ENCODE assay signal across 8 cellular contexts in genomic region chr1:65792671-65793358, GRCh38. TPM values are rescaled to one million over a fixed set of nuclear protein-coding genes. Genes with fewer than 3 reads are reported as not detected.
A peak's percentile ranks its signal among the peaks of the same experiment; 100 is the strongest.
DNase-seq lines count a peak whose midpoint lies in the region; FAIRE-seq and TF ChIP-seq lines count a peak whose summit lies in the region.

Gene PDE4B, plus strand, starts transcription at chr1:65792895.

- no peaks in the 10 kb centered on the region for H3K79me1 ChIP-seq in trophoblast cell (ENCODE audit: low read length)

- peak within 1 kb of the TSS; percentile 96 for H3K4me2 ChIP-seq in trophoblast cell (ENCODE audit: low read length)

- H3K23ac ChIP-seq in trophoblast cell (ENCODE audit: low read length) = no peak within 1 kb of the TSS

- H3K27ac Mint-ChIP-seq in activated CD4-positive, alpha-beta T cell treated with anti-CD3 and anti-CD28 coated beads, Interleukin-2, amount 10 ng/mL, durations not matched to agents 24 days and 14 days = peak within 1 kb of the TSS; percentile 60

- no peak for DNase-seq in activated CD4-positive, alpha-beta T cell treated with anti-CD3 and anti-CD28 coated beads, Interleukin-2, amount 10 ng/mL, durations not matched to agents 24 days and 14 days
- no peak for DNase-seq in activated CD4-positive, alpha-beta T cell treated with anti-CD3 and anti-CD28 coated beads for 48 hours
- DNase-seq in SK-N-MC (ENCODE audit: low read depth, low spot score) (no peak), glomerular endothelial cell (ENCODE audit: extremely low read depth, low read depth, low spot score) (no peak), trophoblast cell (peak; percentile 2 to 44), lower leg skin (ENCODE audit: low spot score in 2 of 2) (no peak), GM19239 (ENCODE audit: insufficient read length, low spot score) (no peak)
- no peak for DNase-seq in stimulated activated CD4-positive, alpha-beta T cell treated with anti-CD3 and anti-CD28 coated beads, Interleukin-4, amount 100 ng/mL, for 1 hour

- no peak within 1 kb of the TSS for H2BK120ac ChIP-seq in trophoblast cell (ENCODE audit: insufficient read depth, low read length, poor library complexity)

- H3K4me3 ChIP-seq in SK-N-MC (peak within 1 kb of the TSS; percentile 77), trophoblast cell (ENCODE audit: low read depth, low read length) (peak within 1 kb of the TSS; percentile 66), lower leg skin (ENCODE audit: low read depth, poor library complexity, severe bottlenecking) (no peak within 1 kb of the TSS)

- no peak within 1 kb of the TSS for H4K8ac ChIP-seq in trophoblast cell (ENCODE audit: low read depth, low read length)

- no peaks in the 10 kb centered on the region for H3K36me3 ChIP-seq in SK-N-MC (ENCODE audit: insufficient read depth, low read length)
- no peaks in the 10 kb centered on the region for H3K36me3 ChIP-seq in trophoblast cell (ENCODE audit: control insufficient read depth in 1 of 2, insufficient read depth in 2 of 2, low read length in 2 of 2)

- no peaks in the 10 kb centered on the region for H3K9me3 ChIP-seq in SK-N-MC (ENCODE audit: low read depth, low read length)
- H3K9me3 ChIP-seq in trophoblast cell (ENCODE audit: insufficient read depth, low read depth, low read length) = peaks cover 1% of the 10 kb centered on the region

- peaks cover 12 to 14% of the 10 kb centered on the region in 2 experiments for H3K4me1 ChIP-seq in trophoblast cell (ENCODE audit: control insufficient read depth in 1 of 2, insufficient read depth in 2 of 2, low read length in 2 of 2)

- H4K12ac ChIP-seq in trophoblast cell (ENCODE audit: low read depth, low read length) = no peak within 1 kb of the TSS

- peak within 1 kb of the TSS; percentile 62 for H3K4me3 Mint-ChIP-seq in activated CD4-positive, alpha-beta T cell treated with anti-CD3 and anti-CD28 coated beads, Interleukin-2, amount 10 ng/mL, durations not matched to agents 24 days and 14 days

- peaks cover 2% of the 10 kb centered on the region for H3K36me3 Mint-ChIP-seq in activated CD4-positive, alpha-beta T cell treated with anti-CD3 and anti-CD28 coated beads, Interleukin-2, amount 10 ng/mL, durations not matched to agents 24 days and 14 days (ENCODE audit: low read depth)

- H3K4ac ChIP-seq in trophoblast cell (ENCODE audit: low read depth, low read length) = no peak within 1 kb of the TSS

- no peak for TF ChIP-seq POLR2A in lower leg skin (IDR thresholded peaks at IDR 0.05)

- no peaks in the 10 kb centered on the region for H3K79me2 ChIP-seq in trophoblast cell (ENCODE audit: control insufficient read depth, insufficient read depth, low read length, poor library complexity)

- H3K27ac ChIP-seq in SK-N-MC = no peak within 1 kb of the TSS
- H3K27ac ChIP-seq in trophoblast cell (ENCODE audit: low read depth, low read length) = no peak within 1 kb of the TSS

- no CpG with 5 or more reads among the region's 67 CpGs for WGBS in trophoblast cell (ENCODE audit: extremely low coverage, insufficient coverage, insufficient read length)
- WGBS in lower leg skin, 2 donors = 2% methylated on average over 17 to 56 of the region's 67 CpGs

- peaks cover 29% of the 10 kb centered on the region for H3K27me3 ChIP-seq in trophoblast cell (ENCODE audit: insufficient read depth, low read length)

- no peak within 1 kb of the TSS for H2BK5ac ChIP-seq in trophoblast cell (ENCODE audit: low read depth, low read length, poor library complexity)

- FAIRE-seq in GM19239 (lab: Jason Lieb, UNC) = no peak

- no peak for TF ChIP-seq CTCF in lower leg skin (IDR thresholded peaks at IDR 0.05)

- H2AFZ ChIP-seq in trophoblast cell (ENCODE audit: insufficient read depth, low read length, poor library complexity) = peak within 1 kb of the TSS; percentile 54

- no peak within 1 kb of the TSS for H3K9ac ChIP-seq in SK-N-MC (ENCODE audit: insufficient read length)
- no peak within 1 kb of the TSS for H3K9ac ChIP-seq in trophoblast cell (ENCODE audit: low read length)

- intact Hi-C loops in activated CD4-positive, alpha-beta T cell treated with anti-CD3 and anti-CD28 coated beads, Interleukin-2, amount 10 ng/mL, durations not matched to agents 24 days and 14 days (cut with micrococcal nuclease) = no loop called here
- intact Hi-C loops in lower leg skin (cut with DNase I; ENCODE audit: low total_unique reads) = no loop called here

- no peak within 1 kb of the TSS for H2BK12ac ChIP-seq in trophoblast cell (ENCODE audit: low read length)

- H3K4me1 Mint-ChIP-seq in activated CD4-positive, alpha-beta T cell treated with anti-CD3 and anti-CD28 coated beads, Interleukin-2, amount 10 ng/mL, durations not matched to agents 24 days and 14 days = peaks cover 8% of the 10 kb centered on the region

- no peak within 1 kb of the TSS for H4K91ac ChIP-seq in trophoblast cell (ENCODE audit: low read depth, low read length)

- H3K18ac ChIP-seq in trophoblast cell (ENCODE audit: low read length) = no peak within 1 kb of the TSS

- H3K14ac ChIP-seq in trophoblast cell (ENCODE audit: low read length) = no peak within 1 kb of the TSS

- H2AK5ac ChIP-seq in trophoblast cell (ENCODE audit: low read length) = no peak within 1 kb of the TSS

- H3K27me3 Mint-ChIP-seq in activated CD4-positive, alpha-beta T cell treated with anti-CD3 and anti-CD28 coated beads, Interleukin-2, amount 10 ng/mL, durations not matched to agents 24 days and 14 days = peaks cover 63% of the 10 kb centered on the region

- H3K9me3 Mint-ChIP-seq in activated CD4-positive, alpha-beta T cell treated with anti-CD3 and anti-CD28 coated beads, Interleukin-2, amount 10 ng/mL, durations not matched to agents 24 days and 14 days = peaks cover 12% of the 10 kb centered on the region

RNA-seq across cellular contexts. Expression of gene PDE4B, which starts in this region (rescaled TPM):
- total RNA-seq in activated CD4-positive, alpha-beta T cell treated with anti-CD3 and anti-CD28 coated beads, Interleukin-2, amount 10 ng/mL, durations not matched to agents 24 days and 14 days = 10.6 and 10.9 TPM in 2 replicates
- 21.7 and 54.6 TPM in 2 replicates for total RNA-seq in glomerular endothelial cell
- 0.67 and 0.92 TPM in 2 replicates for polyA plus RNA-seq in trophoblast cell (2013)
- 10 to 100 TPM in 1 of 4 donors, 1 to 10 TPM in 3; 5.5 to 13.6 (median 9.3) TPM for total RNA-seq in lower leg skin

Comparison
In these comparisons a context has a peak if more than half of its experiments do, and no peak if none do; other contexts are left out.
1. DNase-seq: peak in trophoblast cell (2 of 2); none in activated CD4-positive, alpha-beta T cell treated with anti-CD3 and anti-CD28 coated beads, Interleukin-2, amount 10 ng/mL, durations not matched to agents 24 days and 14 days (single experiment), activated CD4-positive, alpha-beta T cell treated with anti-CD3 and anti-CD28 coated beads for 48 hours (single experiment), SK-N-MC (single experiment), glomerular endothelial cell (single experiment), lower leg skin (0 of 2), stimulated activated CD4-positive, alpha-beta T cell treated with anti-CD3 and anti-CD28 coated beads, Interleukin-4, amount 100 ng/mL, for 1 hour (single experiment) and GM19239 (single experiment).